14 cellular contexts compared by ENCODE assay signal in the genomic region with DNA sequence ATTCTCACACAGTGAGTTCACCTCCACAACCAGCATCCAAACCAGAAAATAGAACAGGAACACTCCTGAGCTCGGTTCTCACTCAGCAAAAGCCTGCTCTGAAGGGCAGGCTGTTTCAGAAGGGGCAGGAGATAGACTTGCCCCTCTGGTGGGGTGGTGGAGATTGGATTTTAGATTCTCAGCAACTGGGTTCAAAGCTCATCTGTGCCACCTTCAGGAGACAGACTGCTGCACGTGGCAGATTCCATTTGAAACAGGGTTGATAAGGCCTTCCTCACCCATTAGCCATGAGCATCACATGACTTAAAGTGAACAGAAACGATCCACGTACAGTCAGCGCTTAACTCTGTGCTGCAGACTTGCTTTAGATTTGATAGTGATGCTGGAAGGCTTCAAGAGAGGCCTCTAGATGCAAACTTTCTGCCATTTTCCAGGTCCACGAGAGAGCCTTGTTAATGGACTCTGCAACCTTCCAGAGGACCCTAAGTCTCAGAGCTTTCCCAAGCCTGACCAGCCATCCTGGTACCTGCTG. TPM values are rescaled to one million over a fixed set of nuclear protein-coding genes. Genes with fewer than 3 reads are reported as not detected.
DNase-seq lines count a peak whose midpoint lies in the region; TF ChIP-seq lines count a peak whose summit lies in the region.
"Had no signal": no experiment of that assay in that cellular context is flagged by ENCODE, and none has a peak within 500 bp of the region (broad histone marks: within the 10 kb centered on the region; RNA-seq: fewer than 3 reads in every experiment).

No MANE protein-coding gene starts in this region.

- H2AFZ ChIP-seq in fibroblast of lung (ENCODE audit: low read length), result no peak overlapping the region

- no peak overlapping the region for H3K27ac ChIP-seq in AG04450 (ENCODE audit: low read depth, low read length)
- no peak overlapping the region for H3K27ac ChIP-seq in fibroblast of lung (ENCODE audit: insufficient read depth, low read length)
- H3K27ac ChIP-seq in adrenal gland, result no peak overlapping the region
- H3K27ac ChIP-seq: uterus, VCaP had no signal

- H3K4me3 ChIP-seq in AG04450 (ENCODE audit: low read depth, low read length) (no peak overlapping the region), fibroblast of lung (replicated peaks in 1 of 4; ENCODE audit: control extremely low read depth in 1 of 4, insufficient read depth in 1 of 4, low read depth in 3 of 4, low read length in 4 of 4) (no peak overlapping the region), adrenal gland (no peak overlapping the region)
- H3K4me3 ChIP-seq: uterus had no signal

- no peaks in the 10 kb centered on the region for H3K9me3 ChIP-seq in AG04450 (ENCODE audit: control insufficient read depth, insufficient read depth, low read length)
- H3K9me3 ChIP-seq in fibroblast of lung (ENCODE audit: control insufficient read depth, insufficient read depth, low read depth, low read length), result no peaks in the 10 kb centered on the region
- no peaks in the 10 kb centered on the region for H3K9me3 ChIP-seq in adrenal gland (replicated peaks in 1 of 3)
- H3K9me3 ChIP-seq: uterus had no signal

- H3K4me2 ChIP-seq in fibroblast of lung (ENCODE audit: extremely low read depth, insufficient read depth, low read length), result no peak overlapping the region

- CTCF ChIA-PET in AG04450 (lab: Charles Lee), result interaction anchor here (1.0 to 2.0 kb wide), 3 partner anchors 8 to 166 kb away, joined by 3 to 5 read pairs (median 3); no protein-coding TSS in a partner anchor

- no peak for TF ChIP-seq POLR2A in adrenal gland (IDR thresholded peaks at IDR 0.05)

- H3K79me2 ChIP-seq in fibroblast of lung (ENCODE audit: control insufficient read depth, insufficient read depth, low read length), result no peaks in the 10 kb centered on the region

- H3K4me1 ChIP-seq in fibroblast of lung (ENCODE audit: control insufficient read depth, extremely low read depth, insufficient read depth, low read length) (no peaks in the 10 kb centered on the region), adrenal gland (replicated peaks in 1 of 2) (no peaks in the 10 kb centered on the region)
- H3K4me1 ChIP-seq: uterus had no signal

- POLR2A ChIA-PET in AG04450 (lab: Yijun Ruan, JAX), result no interaction called here

- DNase-seq in AG04450 (ENCODE audit: low read depth, low spot score) (no peak), RPMI7951 (ENCODE audit: low read depth) (peak; percentile 24), fibroblast of lung (ENCODE audit: low read depth in 2 of 2) (peak in 1 of 2 donors; percentile 27), nucleus accumbens (lab: John Stamatoyannopoulos, UW) (no peak), adrenal gland (no peak), NCI-H128 (lab: John Stamatoyannopoulos, UW; ENCODE audit: unreplicated experiment) (no peak)
- no peak for DNase-seq in stimulated activated CD4-positive, alpha-beta T cell treated with anti-CD3 and anti-CD28 coated beads, Interleukin-12 subunit alpha, Interleukin-12 subunit beta, amount 100 ng/mL, for 4 hours
- DNase-seq: mesenchymal stem cell, MV-4-11, right cardiac atrium, uterus had no signal

- H3K27me3 ChIP-seq in AG04450 (ENCODE audit: control insufficient read depth, insufficient read depth, low read length) (peaks cover 33% of the 10 kb centered on the region), fibroblast of lung (ENCODE audit: control insufficient read depth, insufficient read depth, low read length) (no peaks in the 10 kb centered on the region), adrenal gland (no peaks in the 10 kb centered on the region)
- H3K27me3 ChIP-seq: uterus had no signal

- H4K20me1 ChIP-seq in fibroblast of lung (ENCODE audit: control insufficient read depth, extremely low read depth, insufficient read depth, low read length), result no peaks in the 10 kb centered on the region

- intact Hi-C loops in adrenal gland (cut with DNase I), result no loop called here

- 65 to 81% (median 78%) methylated on average over 6 of the region's 6 CpGs for WGBS in adrenal gland, 4 donors

- H3K9ac ChIP-seq in fibroblast of lung (ENCODE audit: insufficient read depth, low read length), result no peak overlapping the region

- no peaks in the 10 kb centered on the region for H3K36me3 ChIP-seq in fibroblast of lung (ENCODE audit: control insufficient read depth, insufficient read depth, low read length)
- H3K36me3 ChIP-seq in adrenal gland (replicated peaks in 1 of 2), result no peaks in the 10 kb centered on the region
- H3K36me3 ChIP-seq: uterus had no signal

- peak; percentile 20; the same call in 1 of the 2 replicates for TF ChIP-seq CTCF in AG04450 (IDR thresholded peaks at IDR 0.05; ENCODE audit: low read depth, low read length)
- peak; percentile 47 for TF ChIP-seq CTCF in GM12873 (IDR thresholded peaks at IDR 0.05; ENCODE audit: insufficient read depth, low read depth, low read length, missing control alignments)
- peak; percentile 13 to 16 for TF ChIP-seq CTCF in fibroblast of lung (conservative IDR thresholded peaks at IDR 0.05 in 1 of 2, IDR thresholded peaks at IDR 0.05 in 1 of 2; ENCODE audit: low read depth in 1 of 2, low read length in 2 of 2)
- no peak for TF ChIP-seq CTCF in adrenal gland (IDR thresholded peaks at IDR 0.05)

RNA-seq across cellular contexts. Expression of a gene that starts 35.0 kb away (rescaled TPM):
- polyA plus RNA-seq in AG04450 (2011; rRNA removed) (49.1 and 51.5 TPM in 2 replicates), fibroblast of lung (69.8 and 122 TPM in 2 replicates), adrenal gland (10 to 100 TPM; 18.8 to 48.1 (median 19.7) TPM)
- polyA minus RNA-seq in AG04450 (2011; rRNA and poly(A)+ RNA removed), result 67.4 and 85.4 TPM in 2 replicates
- 42.0 and 48.4 TPM in 2 replicates for total RNA-seq in RPMI7951 (2014; rRNA removed; shearing (Covaris generic))
- total RNA-seq in fibroblast of lung (15.2 and 60.1 TPM in 2 replicates), adrenal gland (10 to 100 TPM; 26.5 to 42.3 (median 36.0) TPM)
- polyA plus RNA-seq in fibroblast of lung (2012), result 101 and 175 TPM in 2 replicates
- 75.2 and 302 TPM in 2 replicates for polyA minus RNA-seq in fibroblast of lung (ENCODE audit: low replicate concordance)

RNA-seq across cellular contexts. Expression of a gene that starts 57.7 kb away (rescaled TPM):
- polyA plus RNA-seq in AG04450 (2011; rRNA removed) (not detected in 2 replicates), fibroblast of lung (not detected in 2 replicates), adrenal gland (under 1 TPM; 0.24 to 0.57 (median 0.55) TPM)
- polyA minus RNA-seq in AG04450 (2011; rRNA and poly(A)+ RNA removed), result not detected in 2 replicates
- total RNA-seq in RPMI7951 (2014; rRNA removed; shearing (Covaris generic)), result not detected in 2 replicates
- total RNA-seq in fibroblast of lung (not detected in 2 replicates), adrenal gland (under 1 TPM; 0.07 to 0.95 (median 0.33) TPM)
- not detected in 2 replicates for polyA plus RNA-seq in fibroblast of lung (2012)
- not detected in 2 replicates for polyA minus RNA-seq in fibroblast of lung (ENCODE audit: low replicate concordance)
- total RNA-seq: H4 had no signal

Comparison
In these comparisons a context has a peak if more than half of its experiments do, and no peak if none do; other contexts are left out.
1. CTCF ChIP-seq: peak in AG04450 (single experiment), GM12873 (single experiment) and fibroblast of lung (2 of 2); none in adrenal gland (0 of 6).